In the genomic region with DNA sequence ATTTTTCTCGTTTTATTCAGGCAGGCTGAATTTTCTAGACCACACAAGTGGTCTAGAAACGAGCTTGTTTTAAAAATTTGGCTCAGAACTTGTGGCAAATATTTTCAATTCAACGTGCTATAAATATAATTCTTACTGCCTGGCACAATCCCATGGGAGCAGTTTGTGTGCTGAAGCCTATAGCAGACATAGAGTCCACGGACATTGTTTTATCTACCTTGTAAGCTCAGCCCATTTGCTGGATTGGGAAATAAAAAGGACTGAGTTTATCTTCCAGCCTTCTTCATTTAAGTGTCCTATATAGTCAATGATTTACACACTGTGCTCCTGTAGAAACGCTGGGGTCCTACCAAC, we compare ENCODE assay signal across 16 cellular contexts.
DNase-seq lines count a peak whose midpoint lies in the region; ATAC-seq and TF ChIP-seq lines count a peak whose summit lies in the region.
"Had no signal": no experiment of that assay in that cellular context is flagged by ENCODE, and none has a peak within 500 bp of the region (broad histone marks: within the 10 kb centered on the region; RNA-seq: fewer than 3 reads in every experiment).

No MANE protein-coding gene starts in this region.

- dilution Hi-C loops in IMR-90 (cut with HindIII; ENCODE audit: low sequenced_read_pairs, unreplicated experiment) = no loop called here

- in situ Hi-C loops in IMR-90 (cut with MboI; ENCODE audit: low sequenced_read_pairs) = no loop called here

- H3K56ac ChIP-seq in IMR-90 (ENCODE audit: extremely low read depth, insufficient read depth, low read length) = no peak overlapping the region

- CTCF ChIA-PET in IMR-90 (lab: Yijun Ruan, JAX) = no interaction called here

- H3K27ac Mint-ChIP-seq in chondrocyte (ENCODE audit: unreplicated experiment) (peak overlapping the region; percentile 71), osteocyte (ENCODE audit: unreplicated experiment) (peak overlapping the region; percentile 61)
- H3K27ac Mint-ChIP-seq: CD8-positive, alpha-beta T cell; H9; IgD-negative memory B cell had no signal

- H2AFZ ChIP-seq in IMR-90 (replicated peaks; ENCODE audit: low read length, poor library complexity) (peak overlapping the region; percentile 59), osteoblast (ENCODE audit: low read length) (no peak overlapping the region)

- H2BK15ac ChIP-seq in IMR-90 (ENCODE audit: low read depth, low read length) = no peak overlapping the region

- no peaks in the 10 kb centered on the region for H3K9me3 ChIP-seq in IMR-90 (ENCODE audit: control insufficient read depth, insufficient read depth, low read length)
- no peaks in the 10 kb centered on the region for H3K9me3 ChIP-seq in osteoblast (ENCODE audit: low read depth, low read length)

- H2BK5ac ChIP-seq in IMR-90 (ENCODE audit: low read depth, low read length, poor library complexity, severe bottlenecking) = no peak overlapping the region

- no peaks in the 10 kb centered on the region for H3K9me3 Mint-ChIP-seq in chondrocyte (ENCODE audit: low read depth)
- H3K9me3 Mint-ChIP-seq in osteocyte (ENCODE audit: unreplicated experiment) = no peaks in the 10 kb centered on the region
- H3K9me3 Mint-ChIP-seq: CD8-positive, alpha-beta T cell; H9; IgD-negative memory B cell had no signal

- H2BK120ac ChIP-seq in IMR-90 (ENCODE audit: low read depth, low read length) = no peak overlapping the region

- POLR2A ChIA-PET in IMR-90 (lab: Charles Lee; ENCODE audit: unreplicated experiment) = no interaction called here

- DNase-seq in AG10803 (ENCODE audit: low read depth) (peak; percentile 17), IMR-90 (no peak), chondrocyte (ENCODE audit: low spot score) (no peak), osteocyte (ENCODE audit: extremely low spot score, unreplicated experiment) (no peak), coronary artery (ENCODE audit: low spot score) (no peak), osteoblast (ENCODE audit: insufficient read length, low spot score, missing footprints) (no peak), DMS 273 treated with DMSO at 0.1 percent for 48 hours (lab: John Stamatoyannopoulos, UW) (no peak)
- DNase-seq: AML-193; CD8-positive, alpha-beta T cell; NCI-H1436; NCI-H2029 treated with DMSO at 0.1 percent for 48 hours; NCI-H2227 treated with DMSO at 0.1 percent for 48 hours; NCI-H748 treated with DMSO at 0.1 percent for 48 hours had no signal

- H3K4me1 Mint-ChIP-seq in chondrocyte (ENCODE audit: low read depth) (peaks cover 39% of the 10 kb centered on the region), osteocyte (ENCODE audit: unreplicated experiment) (peaks cover 42% of the 10 kb centered on the region)
- H3K4me1 Mint-ChIP-seq: IgD-negative memory B cell had no signal

- H3K27me3 Mint-ChIP-seq in chondrocyte (ENCODE audit: low read depth) (no peaks in the 10 kb centered on the region), osteocyte (ENCODE audit: unreplicated experiment) (no peaks in the 10 kb centered on the region)
- H3K27me3 Mint-ChIP-seq: IgD-negative memory B cell had no signal

- H3K36me3 Mint-ChIP-seq in chondrocyte (ENCODE audit: low read depth) (no peaks in the 10 kb centered on the region), osteocyte (ENCODE audit: unreplicated experiment) (no peaks in the 10 kb centered on the region)
- H3K36me3 Mint-ChIP-seq: CD8-positive, alpha-beta T cell; IgD-negative memory B cell had no signal

- TF ChIP-seq POLR2A in IMR-90 (IDR thresholded peaks at IDR 0.05; ENCODE audit: low read depth, low read length) = no peak

- H3K9me1 ChIP-seq in IMR-90 (ENCODE audit: insufficient read depth, low read length) = no peaks in the 10 kb centered on the region; the same call in 1 of the 2 replicates

- TF ChIP-seq RAD21 in IMR-90 (IDR thresholded peaks at IDR 0.05; ENCODE audit: low read length) = no peak

- no peak overlapping the region for H2AK5ac ChIP-seq in IMR-90 (ENCODE audit: low read depth, low read length)

- ATAC-seq in IMR-90 (ENCODE audit: low read depth) (no peak), GM21576 (IDR thresholded peaks at IDR 0.05; ENCODE audit: unreplicated experiment) (no peak)
- ATAC-seq: CD8-positive, alpha-beta T cell had no signal

- intact Hi-C loops in IMR-90 (cut with micrococcal nuclease) = no loop called here

- no peak overlapping the region for H3K18ac ChIP-seq in IMR-90 (ENCODE audit: low read depth, low read length)

- H2AK9ac ChIP-seq in IMR-90 (replicated peaks; ENCODE audit: low read depth, low read length, poor library complexity) = no peak overlapping the region

- H3K4me2 ChIP-seq in IMR-90 (ENCODE audit: low read depth, low read length) = no peak overlapping the region
- H3K4me2 ChIP-seq in osteoblast (ENCODE audit: insufficient read depth, low read length) = no peak overlapping the region

- H3K36me3 ChIP-seq in IMR-90 (ENCODE audit: control insufficient read depth, insufficient read depth, low read length) = no peaks in the 10 kb centered on the region
- no peaks in the 10 kb centered on the region for H3K36me3 ChIP-seq in osteoblast (ENCODE audit: insufficient read depth, low read length)

- no peak overlapping the region for H3K9ac ChIP-seq in IMR-90 (ENCODE audit: low read depth, low read length)

- no peak overlapping the region for H4K5ac ChIP-seq in IMR-90 (ENCODE audit: low read depth, low read length)

- TF ChIP-seq CTCF in AG10803 (conservative IDR thresholded peaks at IDR 0.05; ENCODE audit: low read length) (no peak), IMR-90 (conservative IDR thresholded peaks at IDR 0.05; ENCODE audit: low read depth, low read length) (no peak), chondrocyte (IDR thresholded peaks at IDR 0.05) (no peak), osteocyte (IDR thresholded peaks at IDR 0.05) (no peak), coronary artery (IDR thresholded peaks at IDR 0.05) (no peak), osteoblast (IDR thresholded peaks at IDR 0.05; ENCODE audit: extremely low read depth, low read depth, low read length) (no peak)

- BruUV-seq in IMR-90 (replicated peaks; lab: Mats Ljungman, UMichigan) = no TSS peak

- 0 out of 4 replicates have a peak overlapping the region, but pooled peaks of 1 of the 2 experiments have one; percentile 27 for H4K8ac ChIP-seq in IMR-90 (ENCODE audit: low read depth in 2 of 2, low read length in 2 of 2)

- H3K4me3 ChIP-seq in AG10803 (ENCODE audit: low read length) = no peak overlapping the region
- no peak overlapping the region for H3K4me3 ChIP-seq in IMR-90 (ENCODE audit: insufficient read depth, low read depth, low read length)
- H3K4me3 ChIP-seq in coronary artery = no peak overlapping the region
- no peak overlapping the region for H3K4me3 ChIP-seq in osteoblast (ENCODE audit: insufficient read depth, low read length)

- no peak overlapping the region for H3K4ac ChIP-seq in IMR-90 (ENCODE audit: low read depth, low read length)

- H3K4me3 Mint-ChIP-seq in chondrocyte (ENCODE audit: unreplicated experiment) (no peak overlapping the region), osteocyte (ENCODE audit: unreplicated experiment) (no peak overlapping the region)
- H3K4me3 Mint-ChIP-seq: CD8-positive, alpha-beta T cell; H9; IgD-negative memory B cell had no signal

- H3K27me3 ChIP-seq in IMR-90 (ENCODE audit: control insufficient read depth, insufficient read depth, low read length) (no peaks in the 10 kb centered on the region), osteoblast (ENCODE audit: insufficient read depth, low read length) (no peaks in the 10 kb centered on the region)

- no peaks in the 10 kb centered on the region for H4K20me1 ChIP-seq in IMR-90 (ENCODE audit: insufficient read depth, low read length)
- no peaks in the 10 kb centered on the region for H4K20me1 ChIP-seq in osteoblast (ENCODE audit: insufficient read depth, low read length)

- H3K4me1 ChIP-seq in IMR-90 (ENCODE audit: control insufficient read depth, insufficient read depth, low read length) (peaks cover 4% of the 10 kb centered on the region; the same call in 1 of the 2 replicates), osteoblast (ENCODE audit: insufficient read depth, low read length) (no peaks in the 10 kb centered on the region)

- no peak overlapping the region for H4K91ac ChIP-seq in IMR-90 (ENCODE audit: insufficient read depth, low read depth, low read length)

- H3K27ac ChIP-seq in IMR-90 (ENCODE audit: insufficient read depth, low read length) = no peak overlapping the region
- no peak overlapping the region for H3K27ac ChIP-seq in coronary artery
- H3K27ac ChIP-seq in osteoblast (ENCODE audit: low read depth, low read length) = no peak overlapping the region

- H3K23ac ChIP-seq in IMR-90 (ENCODE audit: low read depth, low read length) = no peak overlapping the region

- no peaks in the 10 kb centered on the region for H3K79me2 ChIP-seq in osteoblast (ENCODE audit: insufficient read depth, low read length)

- 0 out of 2 replicates have a peak overlapping the region, but pooled peaks have one; percentile 48 for H3K14ac ChIP-seq in IMR-90 (replicated peaks; ENCODE audit: low read depth, low read length)

- WGBS in IMR-90 (ENCODE audit: extremely low coverage in 2 of 2, insufficient read length in 1 of 2), 2 experiments = no CpG with 5 or more reads among the region's 5 CpGs

- no peak overlapping the region for H2BK20ac ChIP-seq in IMR-90 (ENCODE audit: low read depth, low read length)

- no peaks in the 10 kb centered on the region for H3K79me1 ChIP-seq in IMR-90 (ENCODE audit: low read depth in 1 of 2, low read length in 2 of 2)

TF ChIP-seq in IMR-90, 13 proteins besides CTCF, POLR2A, EP300 and RAD21 (continues in another document):
- TF ChIP-seq, protein P1, sequence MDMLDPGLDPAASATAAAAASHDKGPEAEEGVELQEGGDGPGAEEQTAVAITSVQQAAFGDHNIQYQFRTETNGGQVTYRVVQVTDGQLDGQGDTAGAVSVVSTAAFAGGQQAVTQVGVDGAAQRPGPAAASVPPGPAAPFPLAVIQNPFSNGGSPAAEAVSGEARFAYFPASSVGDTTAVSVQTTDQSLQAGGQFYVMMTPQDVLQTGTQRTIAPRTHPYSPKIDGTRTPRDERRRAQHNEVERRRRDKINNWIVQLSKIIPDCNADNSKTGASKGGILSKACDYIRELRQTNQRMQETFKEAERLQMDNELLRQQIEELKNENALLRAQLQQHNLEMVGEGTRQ (IDR thresholded peaks at IDR 0.05; ENCODE audit: low read depth, low read length) = no peak
- TF ChIP-seq RCOR1 (IDR thresholded peaks at IDR 0.05; ENCODE audit: insufficient replicate concordance, low read length) (no peak), SMC3 (IDR thresholded peaks at IDR 0.05; ENCODE audit: low read depth, low read length) (no peak), FOS (IDR thresholded peaks at IDR 0.05; ENCODE audit: low read depth, low read length) (no peak), BHLHE40 (IDR thresholded peaks at IDR 0.05; ENCODE audit: low read depth, low read length) (no peak), CHD1 (IDR thresholded peaks at IDR 0.05; ENCODE audit: low read depth, low read length) (no peak), MAFK (IDR thresholded peaks at IDR 0.05; ENCODE audit: low read depth, low read length) (no peak), CEBPB (IDR thresholded peaks at IDR 0.05; ENCODE audit: low read depth, low read length) (no peak)
